Comparison of ENCODE assay signal across 1 cellular context in genomic region chr2:27080140-27080469, GRCh38.
TF ChIP-seq lines count a peak whose summit lies in the region.

No MANE protein-coding gene starts in this region.

TF ChIP-seq in WTC11, 78 proteins besides CTCF, POLR2A, EP300 and RAD21 (continued from another document):
- TF ChIP-seq STAT6 (CRISPR knock-in tag; conservative IDR thresholded peaks at IDR 0.05; ENCODE audit: low read depth): no peak
- TF ChIP-seq RORB (CRISPR knock-in tag; IDR thresholded peaks at IDR 0.05): no peak
- no peak for TF ChIP-seq ZNF512 (CRISPR knock-in tag; IDR thresholded peaks at IDR 0.05; ENCODE audit: borderline replicate concordance)
